26 cellular contexts compared by ENCODE assay signal in genomic region chr20:23409800-23410199, GRCh38. TPM values are rescaled to one million over a fixed set of nuclear protein-coding genes. Genes with fewer than 3 reads are reported as not detected.
"Had no signal": no experiment of that assay in that cellular context is flagged by ENCODE, and none has a peak within 500 bp of the region (broad histone marks: within the 10 kb centered on the region; RNA-seq: fewer than 3 reads in every experiment).

No MANE protein-coding gene starts in this region.

- H3K4me3 Mint-ChIP-seq: stimulated activated memory B cell treated with anti-CD40 and anti-IgM and Interleukin-4, amounts not matched to agents 10 μg/mL and 1 μg/mL and 100 μg/mL, for 72 hours; stimulated activated naive CD8-positive, alpha-beta T cell treated with anti-CD3 and anti-CD28 coated beads, Interleukin-15, Interleukin-2, amounts not matched to agents 100 ng/mL and 50 ng/mL, for 24 hours had no signal

- H3K27ac ChIP-seq: gastroesophageal sphincter, left ventricle myocardium inferior, neutrophil, psoas muscle, spleen, thoracic aorta, transverse colon had no signal

- H3K36me3 ChIP-seq: gastroesophageal sphincter, left ventricle myocardium inferior, neutrophil, spleen, thoracic aorta, transverse colon had no signal

- H3K27me3 ChIP-seq: gastroesophageal sphincter, neutrophil, spleen, transverse colon had no signal

- H3K27me3 Mint-ChIP-seq: naive thymus-derived CD4-positive, alpha-beta T cell; stimulated activated memory B cell treated with anti-CD40 and anti-IgM and Interleukin-4, amounts not matched to agents 10 μg/mL and 1 μg/mL and 100 μg/mL, for 72 hours; stimulated activated naive CD8-positive, alpha-beta T cell treated with anti-CD3 and anti-CD28 coated beads, Interleukin-15, Interleukin-2, amounts not matched to agents 100 ng/mL and 50 ng/mL, for 24 hours had no signal

- H3K4me3 ChIP-seq: gastroesophageal sphincter, left ventricle myocardium inferior, lung, psoas muscle, spleen, thoracic aorta, transverse colon had no signal

- ATAC-seq: esophagus mucosa; gastroesophageal sphincter; left cardiac atrium; naive thymus-derived CD4-positive, alpha-beta T cell; psoas muscle; sciatic nerve; stimulated activated memory B cell treated with anti-CD40 and anti-IgM and Interleukin-4, amounts not matched to agents 10 μg/mL and 1 μg/mL and 100 μg/mL, for 72 hours had no signal

- H3K27ac Mint-ChIP-seq: stimulated activated memory B cell treated with anti-CD40 and anti-IgM and Interleukin-4, amounts not matched to agents 10 μg/mL and 1 μg/mL and 100 μg/mL, for 72 hours; stimulated activated naive CD8-positive, alpha-beta T cell treated with anti-CD3 and anti-CD28 coated beads, Interleukin-15, Interleukin-2, amounts not matched to agents 100 ng/mL and 50 ng/mL, for 24 hours had no signal

- H3K9me3 Mint-ChIP-seq: naive thymus-derived CD4-positive, alpha-beta T cell; stimulated activated memory B cell treated with anti-CD40 and anti-IgM and Interleukin-4, amounts not matched to agents 10 μg/mL and 1 μg/mL and 100 μg/mL, for 72 hours; stimulated activated naive CD8-positive, alpha-beta T cell treated with anti-CD3 and anti-CD28 coated beads, Interleukin-15, Interleukin-2, amounts not matched to agents 100 ng/mL and 50 ng/mL, for 24 hours had no signal

- DNase-seq: effector memory CD4-positive, alpha-beta T cell; foreskin fibroblast; kidney; left cardiac atrium; left ventricle myocardium inferior; naive thymus-derived CD4-positive, alpha-beta T cell; psoas muscle; retina; spleen; stimulated activated CD4-positive, alpha-beta T cell treated with anti-CD3 and anti-CD28 coated beads, Interleukin-15, amount 100 ng/mL, for 24 hours; stimulated activated CD4-positive, alpha-beta T cell treated with anti-CD3 and anti-CD28 coated beads, Interleukin-1b, Interleukin-23, amount 100 ng/mL, for 48 hours; stimulated activated CD4-positive, alpha-beta T cell treated with anti-CD3 and anti-CD28 coated beads, Interleukin-4, amount 100 ng/mL, for 24 hours; transverse colon had no signal

- H3K9me3 ChIP-seq: gastroesophageal sphincter, left ventricle myocardium inferior, neutrophil, psoas muscle, spleen, thoracic aorta, transverse colon had no signal

RNA-seq across cellular contexts. Expression of gene CSTL1, which starts 29.7 kb away (rescaled TPM):
- total RNA-seq: esophagus mucosa; gastroesophageal sphincter; kidney; left cardiac atrium; left ventricle myocardium inferior; lung; mesenteric fat pad; mononuclear cell; naive thymus-derived CD4-positive, alpha-beta T cell; osteoblast; psoas muscle; sciatic nerve; skeletal muscle tissue; spleen; thoracic aorta; transverse colon; urinary bladder had no signal

RNA-seq across cellular contexts. Expression of gene CST11, which starts 42.9 kb away (rescaled TPM):
- total RNA-seq: esophagus mucosa; gastroesophageal sphincter; kidney; left cardiac atrium; left ventricle myocardium inferior; lung; mononuclear cell; naive thymus-derived CD4-positive, alpha-beta T cell; osteoblast; psoas muscle; sciatic nerve; skeletal muscle tissue; spleen; thoracic aorta; transverse colon; urinary bladder had no signal
